ENCODE assay signal across 29 cellular contexts in the genomic region with DNA sequence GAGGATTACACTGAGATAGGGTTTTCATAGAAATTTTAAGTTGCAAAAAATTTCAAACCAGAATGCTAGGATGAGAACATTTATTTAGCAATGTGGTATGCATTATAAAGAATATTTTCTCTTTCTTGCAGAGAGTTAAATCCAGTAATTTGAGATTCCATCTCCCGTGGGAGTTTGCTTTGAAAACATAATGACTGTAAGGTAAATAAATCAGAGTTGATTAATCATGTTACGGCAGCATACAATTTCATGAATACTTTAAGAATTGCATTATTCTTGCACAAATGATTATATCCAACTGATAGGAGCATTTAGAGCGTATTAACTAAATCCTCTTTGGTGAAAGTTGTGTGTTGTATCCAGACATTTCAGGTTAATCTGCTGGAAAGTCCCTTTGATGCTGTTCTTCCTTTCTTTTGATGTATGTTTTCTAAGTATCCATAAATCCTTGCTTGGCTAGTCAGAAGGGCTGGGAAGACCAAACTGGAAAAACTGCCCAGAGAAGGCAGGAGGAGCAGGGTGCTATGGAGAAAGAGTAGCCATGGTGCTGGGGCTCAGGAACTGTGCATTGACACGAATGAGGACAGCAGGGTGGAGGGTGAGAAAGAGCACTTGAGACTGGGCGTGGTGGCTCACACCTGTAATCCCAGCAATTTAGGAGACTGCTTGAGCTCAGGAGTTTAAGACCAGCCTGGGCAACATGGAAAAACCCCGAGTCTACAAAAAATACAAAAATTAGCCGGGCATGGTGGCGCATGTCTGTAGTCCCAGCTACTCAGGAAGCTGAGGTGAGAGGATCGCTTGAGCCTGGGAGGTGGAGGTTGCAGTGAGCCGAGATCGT. TPM values are rescaled to one million over a fixed set of nuclear protein-coding genes. Genes with fewer than 3 reads are reported as not detected.
DNase-seq lines count a peak whose midpoint lies in the region; ATAC-seq, FAIRE-seq and TF ChIP-seq lines count a peak whose summit lies in the region.
"Had no signal": no experiment of that assay in that cellular context is flagged by ENCODE, and none has a peak within 500 bp of the region (broad histone marks: within the 10 kb centered on the region; RNA-seq: fewer than 3 reads in every experiment).

No MANE protein-coding gene starts in this region.

- H3K36me3 ChIP-seq in bronchial epithelial cell (ENCODE audit: control insufficient read depth, insufficient read depth, low read length) = no peaks in the 10 kb centered on the region
- H3K36me3 ChIP-seq in naive thymus-derived CD4-positive, alpha-beta T cell (ENCODE audit: control insufficient read depth in 2 of 3, insufficient read depth in 3 of 3, low read length in 3 of 3) = no peaks in the 10 kb centered on the region
- H3K36me3 ChIP-seq: BLaER1 treated with 17β-estradiol and CSF1 and Interleukin-3, amounts not matched to agents 10 nM and 100 nM; tibial artery had no signal

- peak; percentile 50 for FAIRE-seq in bronchial epithelial cell (lab: Jason Lieb, UNC)
- FAIRE-seq: TTC549 had no signal

- H3K4me3 ChIP-seq in bronchial epithelial cell (ENCODE audit: low read depth, low read length) = no peak overlapping the region
- no peak overlapping the region for H3K4me3 ChIP-seq in naive thymus-derived CD4-positive, alpha-beta T cell (ENCODE audit: low read length)
- H3K4me3 ChIP-seq: BLaER1 treated with 17β-estradiol and CSF1 and Interleukin-3, amounts not matched to agents 10 nM and 100 nM; skin epidermis; tibial artery had no signal

- CTCF ChIA-PET in naive thymus-derived CD4-positive, alpha-beta T cell (lab: Charles Lee) = interaction anchor here (0.6 kb wide), 1 partner anchor 278 kb away, joined by 4 read pairs; no protein-coding TSS in a partner anchor

- intact Hi-C loops in naive thymus-derived CD4-positive, alpha-beta T cell (cut with micrococcal nuclease) = loop anchor here (10.0 kb wide), 3 partner anchors 101 to 1501 kb away; no protein-coding TSS in a partner anchor

- H3K9me3 Mint-ChIP-seq in naive thymus-derived CD4-positive, alpha-beta T cell = no peaks in the 10 kb centered on the region
- H3K9me3 Mint-ChIP-seq: activated CD4-positive, alpha-beta memory T cell treated with anti-CD3 and anti-CD28 coated beads, Interleukin-2, amount 10 ng/mL, durations not matched to agents 7 days and 5 days; activated naive CD4-positive, alpha-beta T cell treated with anti-CD3 and anti-CD28 coated beads, Interleukin-2, amount 50 U/mL, for 72 hours; natural killer cell; stimulated activated naive CD8-positive, alpha-beta T cell treated with anti-CD3 and anti-CD28 coated beads, Interleukin-15, Interleukin-2, amounts not matched to agents 100 ng/mL and 50 ng/mL, for 24 hours had no signal

- H3K4me1 Mint-ChIP-seq in naive thymus-derived CD4-positive, alpha-beta T cell = peaks cover 0 to 18% (median 3%) of the 10 kb centered on the region in 7 donors
- H3K4me1 Mint-ChIP-seq: H9 had no signal

- POLR2A ChIA-PET in naive thymus-derived CD4-positive, alpha-beta T cell (lab: Charles Lee) = no interaction called here

- H3K27ac Mint-ChIP-seq in naive thymus-derived CD4-positive, alpha-beta T cell = no peak overlapping the region
- H3K27ac Mint-ChIP-seq: activated CD4-positive, alpha-beta memory T cell treated with anti-CD3 and anti-CD28 coated beads, Interleukin-2, amount 10 ng/mL, durations not matched to agents 7 days and 5 days; activated naive CD4-positive, alpha-beta T cell treated with anti-CD3 and anti-CD28 coated beads, Interleukin-2, amount 50 U/mL, for 72 hours; H9; natural killer cell; stimulated activated naive CD8-positive, alpha-beta T cell treated with anti-CD3 and anti-CD28 coated beads, Interleukin-15, Interleukin-2, amounts not matched to agents 100 ng/mL and 50 ng/mL, for 24 hours had no signal

- peaks cover 48 to 61% (median 53%) of the 10 kb centered on the region in 5 donors for H3K27me3 Mint-ChIP-seq in naive thymus-derived CD4-positive, alpha-beta T cell

- H3K27me3 ChIP-seq in bronchial epithelial cell (ENCODE audit: control insufficient read depth, insufficient read depth, low read length) = no peaks in the 10 kb centered on the region
- H3K27me3 ChIP-seq in naive thymus-derived CD4-positive, alpha-beta T cell (ENCODE audit: control insufficient read depth in 2 of 2, insufficient read depth in 2 of 2, low read length in 2 of 2) = peaks cover 0 to 16% of the 10 kb centered on the region in 2 donors

- peaks cover 0 to 6% of the 10 kb centered on the region in 2 donors for H3K4me1 ChIP-seq in naive thymus-derived CD4-positive, alpha-beta T cell (ENCODE audit: control insufficient read depth in 2 of 2, insufficient read depth in 2 of 2, low read length in 2 of 2)

- no peak for TF ChIP-seq CTCF in C4-2B (conservative IDR thresholded peaks at IDR 0.05)
- TF ChIP-seq CTCF in bronchial epithelial cell (IDR thresholded peaks at IDR 0.05; ENCODE audit: insufficient read depth, low read length, severe bottlenecking) = no peak

- H3K36me3 Mint-ChIP-seq in naive thymus-derived CD4-positive, alpha-beta T cell = peaks cover 0 to 3% (median 0%) of the 10 kb centered on the region in 5 donors
- H3K36me3 Mint-ChIP-seq: activated naive CD4-positive, alpha-beta T cell treated with anti-CD3 and anti-CD28 coated beads, Interleukin-2, amount 50 U/mL, for 72 hours; natural killer cell had no signal

- H3K4me3 Mint-ChIP-seq in naive thymus-derived CD4-positive, alpha-beta T cell = no peak overlapping the region
- H3K4me3 Mint-ChIP-seq: activated CD4-positive, alpha-beta memory T cell treated with anti-CD3 and anti-CD28 coated beads, Interleukin-2, amount 10 ng/mL, durations not matched to agents 7 days and 5 days; H9; natural killer cell; stimulated activated naive CD8-positive, alpha-beta T cell treated with anti-CD3 and anti-CD28 coated beads, Interleukin-15, Interleukin-2, amounts not matched to agents 100 ng/mL and 50 ng/mL, for 24 hours had no signal

- H3K27ac ChIP-seq in C4-2B = peak overlapping the region; percentile 12; the same call in 1 of the 2 replicates
- H3K27ac ChIP-seq in naive thymus-derived CD4-positive, alpha-beta T cell (ENCODE audit: low read depth, low read length) = no peak overlapping the region
- H3K27ac ChIP-seq: BLaER1 treated with 17β-estradiol and CSF1 and Interleukin-3, amounts not matched to agents 10 nM and 100 nM; KMS-11; skin epidermis; tibial artery had no signal

- H3K9me3 ChIP-seq in naive thymus-derived CD4-positive, alpha-beta T cell (ENCODE audit: control insufficient read depth in 2 of 3, low read length in 3 of 3) = no peaks in the 10 kb centered on the region
- H3K9me3 ChIP-seq: BLaER1 treated with 17β-estradiol and CSF1 and Interleukin-3, amounts not matched to agents 10 nM and 100 nM; Caco-2; tibial artery had no signal

- no peak for ATAC-seq in naive thymus-derived CD4-positive, alpha-beta T cell
- ATAC-seq: activated CD4-positive, CD25-positive, alpha-beta regulatory T cell treated with anti-CD3 and anti-CD28 coated beads, Interleukin-2, amount 50 U/mL, for 24 hours; activated naive CD4-positive, alpha-beta T cell treated with anti-CD3 and anti-CD28 coated beads, Interleukin-2, amount 50 U/mL, for 72 hours; natural killer cell had no signal

- DNase-seq in NCI-H128 (lab: John Stamatoyannopoulos, UW; ENCODE audit: unreplicated experiment) (peak; percentile 29), bronchial epithelial cell (ENCODE audit: low read depth) (peak; percentile 39), left kidney (ENCODE audit: low read depth, low spot score) (peak; percentile 49), NCI-H187 treated with DMSO at 0.1 percent for 48 hours (lab: John Stamatoyannopoulos, UW) (no peak), GM03348 (ENCODE audit: low spot score) (no peak)
- DNase-seq in naive thymus-derived CD4-positive, alpha-beta T cell = no peak
- DNase-seq: activated CD4-positive, alpha-beta memory T cell treated with anti-CD3 and anti-CD28 coated beads, Interleukin-2, amount 10 ng/mL, durations not matched to agents 7 days and 5 days; activated CD8-positive, alpha-beta memory T cell treated with anti-CD3 and anti-CD28 coated beads, Interleukin-2, amount 50 U/mL, for 48 hours; aorta; caudate nucleus; cortex of kidney; glutamatergic neuron; H9; islet precursor cell; midbrain; natural killer cell; NCI-H1694; NCI-H774; tibial artery had no signal

RNA-seq across cellular contexts. Expression of a gene that starts 4.8 kb away (rescaled TPM):
- total RNA-seq in bronchial epithelial cell = 0.26 and 1.5 TPM in 2 replicates
- under 1 TPM in 3 of 5 experiments, not detected in 2; 0.05 to 0.17 (median 0.08) TPM for total RNA-seq in naive thymus-derived CD4-positive, alpha-beta T cell
- under 1 TPM in 1 of 2 donors, not detected in 1; 0.06 TPM for polyA plus RNA-seq in naive thymus-derived CD4-positive, alpha-beta T cell
- total RNA-seq: osteocyte had no signal

RNA-seq across cellular contexts. Expression of a gene that starts 27.1 kb away (rescaled TPM):
- 192 and 432 TPM in 2 replicates for total RNA-seq in bronchial epithelial cell
- 1 to 10 TPM in 1 of 5 experiments, under 1 TPM in 2, not detected in 2; 0.13 to 3.6 (median 0.22) TPM for total RNA-seq in naive thymus-derived CD4-positive, alpha-beta T cell
- not detected for polyA plus RNA-seq in naive thymus-derived CD4-positive, alpha-beta T cell

Comparison
In these comparisons a context has a peak if more than half of its experiments do, and no peak if none do; other contexts are left out.
1. DNase-seq: peak in NCI-H128 (single experiment), bronchial epithelial cell (single experiment) and left kidney (single experiment); none in NCI-H187 treated with DMSO at 0.1 percent for 48 hours (single experiment), GM03348 (single experiment) and naive thymus-derived CD4-positive, alpha-beta T cell (0 of 9).
2. RNA of a gene that starts 27.1 kb away (total RNA-seq): 192 to 432 TPM in bronchial epithelial cell; 0.13 to 3.6 TPM in naive thymus-derived CD4-positive, alpha-beta T cell; every median in the first group is over 10 times any median in the second.